10 cellular contexts compared by ENCODE assay signal in the genomic region with DNA sequence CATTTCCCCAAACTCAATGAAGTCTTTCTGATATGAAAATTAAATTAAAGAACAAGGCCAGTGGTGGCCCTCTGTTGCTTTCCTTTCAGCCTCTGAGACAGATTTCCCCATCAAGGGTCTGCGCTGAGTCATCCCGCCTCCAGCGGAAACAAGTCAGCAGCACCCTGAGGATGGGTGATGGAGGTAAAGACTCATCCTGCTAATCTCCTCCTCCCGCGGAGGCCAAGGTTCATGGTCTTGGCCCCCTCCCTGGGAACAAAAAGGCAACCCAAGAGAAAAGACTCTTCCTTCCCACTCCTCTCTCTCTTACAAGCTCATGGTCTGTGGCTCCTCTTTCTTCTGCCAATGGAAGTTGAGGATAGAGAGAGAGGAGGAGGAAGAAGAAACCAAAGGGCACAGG. TPM values are rescaled to one million over a fixed set of nuclear protein-coding genes. Genes with fewer than 3 reads are reported as not detected.
DNase-seq lines count a peak whose midpoint lies in the region; ATAC-seq and TF ChIP-seq lines count a peak whose summit lies in the region.
"Had no signal": no experiment of that assay in that cellular context is flagged by ENCODE, and none has a peak within 500 bp of the region (broad histone marks: within the 10 kb centered on the region; RNA-seq: fewer than 3 reads in every experiment).

No MANE protein-coding gene starts in this region.

- no peak overlapping the region for H4K8ac ChIP-seq in mesenchymal stem cell (ENCODE audit: low read length)

- H2AK5ac ChIP-seq in mesenchymal stem cell (ENCODE audit: low read length, severe bottlenecking), result no peak overlapping the region

- no peak overlapping the region for H3K4ac ChIP-seq in mesenchymal stem cell (ENCODE audit: low read depth in 1 of 2, low read length in 2 of 2)

- H3K18ac ChIP-seq in mesenchymal stem cell (ENCODE audit: low read depth in 1 of 2, low read length in 2 of 2), result peak overlapping the region in 1 of 2 experiments; percentile 30

- no peak overlapping the region for H2BK5ac ChIP-seq in mesenchymal stem cell (ENCODE audit: low read depth, low read length, poor library complexity, severe bottlenecking)

- H2BK15ac ChIP-seq in mesenchymal stem cell (ENCODE audit: low read depth, poor library complexity, severe bottlenecking), result no peak overlapping the region

- H3K9ac ChIP-seq in mesenchymal stem cell (ENCODE audit: low read length), result no peak overlapping the region

- no peaks in the 10 kb centered on the region for H3K79me1 ChIP-seq in mesenchymal stem cell (replicated peaks; ENCODE audit: low read length, poor library complexity, severe bottlenecking)

- H4K91ac ChIP-seq in mesenchymal stem cell (ENCODE audit: low read length), result no peak overlapping the region

- H3K4me1 ChIP-seq in heart right ventricle (peaks cover 0 to 55% (median 19%) of the 10 kb centered on the region in 9 donors), mesenchymal stem cell (ENCODE audit: control insufficient read depth, insufficient read depth, low read depth, low read length) (peaks cover 4% of the 10 kb centered on the region)

- H3K9me3 Mint-ChIP-seq in activated T-cell treated with anti-CD3 and anti-CD28 coated beads, Interleukin-2, amount 50 U/mL, for 4 hours, result no peaks in the 10 kb centered on the region

- no peak overlapping the region for H3K14ac ChIP-seq in mesenchymal stem cell (ENCODE audit: low read length in 2 of 2)

- no peak for TF ChIP-seq CTCF in heart right ventricle (IDR thresholded peaks at IDR 0.05)

- H3K36me3 ChIP-seq in heart right ventricle (no peaks in the 10 kb centered on the region), mesenchymal stem cell (ENCODE audit: control insufficient read depth in 1 of 2, insufficient read depth in 2 of 2, low read depth in 1 of 2, low read length in 2 of 2) (no peaks in the 10 kb centered on the region)

- H3K4me2 ChIP-seq in mesenchymal stem cell (ENCODE audit: low read length, poor library complexity, severe bottlenecking), result no peak overlapping the region

- peak overlapping the region in 1 of 2 experiments; percentile 21 for H2BK12ac ChIP-seq in mesenchymal stem cell (ENCODE audit: low read length in 2 of 2)

- H3K4me1 Mint-ChIP-seq in activated T-cell treated with anti-CD3 and anti-CD28 coated beads, Interleukin-2, amount 50 U/mL, for 4 hours (ENCODE audit: low read depth), result peaks cover 50% of the 10 kb centered on the region

- DNase-seq in Right ventricle myocardium inferior (ENCODE audit: missing footprints), result peak; percentile 70
- DNase-seq in heart right ventricle, result no peak
- DNase-seq in activated T-cell treated with anti-CD3 and anti-CD28 coated beads, Interleukin-2, amount 50 U/mL, for 4 hours, result peak; percentile 64
- peak; percentile 43 for DNase-seq in mesenchymal stem cell
- DNase-seq in stimulated activated naive CD8-positive, alpha-beta T cell treated with anti-CD3 and anti-CD28 coated beads, Interleukin-15, Interleukin-2, amounts not matched to agents 100 U/mL and 50 U/mL, for 24 hours, result peak; percentile 86
- no peak for DNase-seq in amniotic stem cell (lab: John Stamatoyannopoulos, UW)
- DNase-seq in GDM1 (lab: John Stamatoyannopoulos, UW), result no peak
- DNase-seq: activated gamma-delta T cell, NCI-H1092 had no signal

- ATAC-seq in Right ventricle myocardium inferior (no peak), heart right ventricle (no peak), GM18909 (IDR thresholded peaks at IDR 0.05; ENCODE audit: poor library complexity, unreplicated experiment) (no peak)
- peak; percentile 54 to 57 for ATAC-seq in activated T-cell treated with anti-CD3 and anti-CD28 coated beads, Interleukin-2, amount 50 U/mL, for 4 hours
- ATAC-seq in stimulated activated naive CD8-positive, alpha-beta T cell treated with anti-CD3 and anti-CD28 coated beads, Interleukin-15, Interleukin-2, amounts not matched to agents 100 U/mL and 50 U/mL, for 24 hours, result peak; percentile 67

- H3K27me3 Mint-ChIP-seq in activated T-cell treated with anti-CD3 and anti-CD28 coated beads, Interleukin-2, amount 50 U/mL, for 4 hours (ENCODE audit: low read depth), result no peaks in the 10 kb centered on the region

- no peak overlapping the region for H3K23ac ChIP-seq in mesenchymal stem cell (ENCODE audit: low read length in 2 of 2)

- H3K36me3 Mint-ChIP-seq in activated T-cell treated with anti-CD3 and anti-CD28 coated beads, Interleukin-2, amount 50 U/mL, for 4 hours (ENCODE audit: insufficient read depth), result no peaks in the 10 kb centered on the region

- H2BK120ac ChIP-seq in mesenchymal stem cell (ENCODE audit: low read depth, low read length), result no peak overlapping the region

- peak overlapping the region; percentile 11 for H3K4me3 Mint-ChIP-seq in activated T-cell treated with anti-CD3 and anti-CD28 coated beads, Interleukin-2, amount 50 U/mL, for 4 hours

- intact Hi-C loops in Right ventricle myocardium inferior (cut with DNase I), result no loop called here
- intact Hi-C loops in heart right ventricle (cut with DNase I), result loop anchor here in 2 of 10 donors (5.0 to 10.0 kb wide), 2 partner anchors 170 to 293 kb away; no protein-coding TSS in a partner anchor

- H3K27ac ChIP-seq in heart right ventricle (peak overlapping the region in 2 of 10 donors; percentile 24 to 89), mesenchymal stem cell (ENCODE audit: low read length, poor library complexity, severe bottlenecking) (no peak overlapping the region)

- 82 to 85% methylated on average over 5 of the region's 5 CpGs for WGBS in heart right ventricle, 2 donors
- WGBS in mesenchymal stem cell, result 93% methylated on average over 2 of the region's 5 CpGs

- H3K9me3 ChIP-seq in heart right ventricle (no peaks in the 10 kb centered on the region), mesenchymal stem cell (ENCODE audit: control insufficient read depth, low read length) (no peaks in the 10 kb centered on the region)

- H3K4me3 ChIP-seq in heart right ventricle (no peak overlapping the region), mesenchymal stem cell (ENCODE audit: insufficient read depth in 1 of 2, low read depth in 1 of 2, low read length in 2 of 2) (no peak overlapping the region)

- H2AFZ ChIP-seq in mesenchymal stem cell (ENCODE audit: low read depth, low read length), result no peak overlapping the region

- H3K27me3 ChIP-seq in heart right ventricle (no peaks in the 10 kb centered on the region), mesenchymal stem cell (ENCODE audit: control insufficient read depth in 1 of 2, insufficient read depth in 1 of 2, low read length in 2 of 2) (no peaks in the 10 kb centered on the region)

RNA-seq across cellular contexts. Expression of a gene that starts 9.0 kb away (rescaled TPM):
- total RNA-seq in Right ventricle myocardium inferior (39.8 TPM), heart right ventricle (10 to 100 TPM; 27.0 to 42.6 (median 33.3) TPM)
- 10 to 100 TPM; 18.9 to 32.0 TPM for polyA plus RNA-seq in heart right ventricle
- total RNA-seq in activated T-cell treated with anti-CD3 and anti-CD28 coated beads, Interleukin-2, amount 50 U/mL, for 4 hours, result 10 to 100 TPM; 32.6 to 42.8 (median 36.5) TPM
- polyA plus RNA-seq in mesenchymal stem cell (2013, experiment 1 of 2), result 98.9 TPM
- polyA plus RNA-seq in mesenchymal stem cell (2013, experiment 2 of 2), result 96.7 TPM

RNA-seq across cellular contexts. Expression of a gene that starts 23.4 kb away (rescaled TPM):
- total RNA-seq in Right ventricle myocardium inferior (7.6 TPM), heart right ventricle (1 to 10 TPM; 5.9 to 9.1 (median 7.6) TPM)
- 1 to 10 TPM; 4.3 to 5.4 TPM for polyA plus RNA-seq in heart right ventricle
- 10 to 100 TPM; 29.3 to 31.1 (median 29.7) TPM for total RNA-seq in activated T-cell treated with anti-CD3 and anti-CD28 coated beads, Interleukin-2, amount 50 U/mL, for 4 hours
- 6.5 TPM for polyA plus RNA-seq in mesenchymal stem cell (2013, experiment 1 of 2)
- 6.7 TPM for polyA plus RNA-seq in mesenchymal stem cell (2013, experiment 2 of 2)

Comparison
In these comparisons a context has a peak if more than half of its experiments do, and no peak if none do; other contexts are left out.
1. DNase-seq: peak in Right ventricle myocardium inferior (single experiment), activated T-cell treated with anti-CD3 and anti-CD28 coated beads, Interleukin-2, amount 50 U/mL, for 4 hours (single experiment), mesenchymal stem cell (single experiment) and stimulated activated naive CD8-positive, alpha-beta T cell treated with anti-CD3 and anti-CD28 coated beads, Interleukin-15, Interleukin-2, amounts not matched to agents 100 U/mL and 50 U/mL, for 24 hours (single experiment); none in heart right ventricle (0 of 2), amniotic stem cell (single experiment) and GDM1 (single experiment).
2. ATAC-seq: peak in activated T-cell treated with anti-CD3 and anti-CD28 coated beads, Interleukin-2, amount 50 U/mL, for 4 hours (2 of 2) and stimulated activated naive CD8-positive, alpha-beta T cell treated with anti-CD3 and anti-CD28 coated beads, Interleukin-15, Interleukin-2, amounts not matched to agents 100 U/mL and 50 U/mL, for 24 hours (single experiment); none in Right ventricle myocardium inferior (single experiment), heart right ventricle (0 of 8) and GM18909 (single experiment).